In the genomic region with DNA sequence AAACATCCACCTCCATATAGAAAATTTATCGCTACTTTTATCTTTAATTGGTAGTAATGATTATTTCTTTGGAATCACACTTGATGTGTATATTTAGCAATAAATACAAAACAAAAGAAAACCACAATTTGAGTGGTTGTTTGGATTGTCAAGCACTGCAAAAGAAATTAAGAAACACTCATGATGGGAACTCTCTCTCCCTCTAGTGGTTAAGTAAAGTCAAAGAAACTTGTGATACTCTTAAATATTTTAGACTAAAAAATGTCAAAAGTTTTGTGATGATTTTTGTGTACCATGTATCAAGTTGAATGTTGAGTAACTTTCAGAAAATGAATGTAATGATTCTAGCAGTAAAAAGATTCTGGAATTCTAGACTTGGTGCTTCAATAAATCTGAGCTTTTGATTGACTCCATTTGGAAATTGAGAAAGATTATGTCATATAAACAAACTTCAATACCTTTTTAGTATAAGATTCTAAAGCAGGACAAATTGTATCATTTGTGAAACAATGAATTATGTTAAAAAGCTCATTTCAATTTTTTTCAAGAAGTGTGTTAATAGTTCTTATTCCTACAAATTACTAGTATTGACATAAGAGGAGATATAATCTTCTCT, we compare ENCODE assay signal across 1 cellular context.
TF ChIP-seq lines count a peak whose summit lies in the region.

No MANE protein-coding gene starts in this region.

TF ChIP-seq in IMR-90, 13 proteins besides CTCF, POLR2A, EP300 and RAD21:
- TF ChIP-seq SMC3 (IDR thresholded peaks at IDR 0.05; ENCODE audit: low read depth, low read length), result no peak; the same call in 1 of the 2 replicates
- TF ChIP-seq MAZ (IDR thresholded peaks at IDR 0.05; ENCODE audit: borderline replicate concordance, low read depth, low read length), result no peak
- no peak for TF ChIP-seq RFX5 (IDR thresholded peaks at IDR 0.05; ENCODE audit: low read depth, low read length)
- no peak for TF ChIP-seq NFE2L2 (IDR thresholded peaks at IDR 0.05; ENCODE audit: low read depth, low read length)
- TF ChIP-seq CHD1 (IDR thresholded peaks at IDR 0.05; ENCODE audit: low read depth, low read length), result no peak
- TF ChIP-seq, protein P1, sequence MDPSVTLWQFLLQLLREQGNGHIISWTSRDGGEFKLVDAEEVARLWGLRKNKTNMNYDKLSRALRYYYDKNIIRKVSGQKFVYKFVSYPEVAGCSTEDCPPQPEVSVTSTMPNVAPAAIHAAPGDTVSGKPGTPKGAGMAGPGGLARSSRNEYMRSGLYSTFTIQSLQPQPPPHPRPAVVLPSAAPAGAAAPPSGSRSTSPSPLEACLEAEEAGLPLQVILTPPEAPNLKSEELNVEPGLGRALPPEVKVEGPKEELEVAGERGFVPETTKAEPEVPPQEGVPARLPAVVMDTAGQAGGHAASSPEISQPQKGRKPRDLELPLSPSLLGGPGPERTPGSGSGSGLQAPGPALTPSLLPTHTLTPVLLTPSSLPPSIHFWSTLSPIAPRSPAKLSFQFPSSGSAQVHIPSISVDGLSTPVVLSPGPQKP (IDR thresholded peaks at IDR 0.05; ENCODE audit: borderline replicate concordance, low read depth, low read length), result no peak
- TF ChIP-seq CEBPB (IDR thresholded peaks at IDR 0.05; ENCODE audit: low read depth, low read length), result no peak
- no peak for TF ChIP-seq BHLHE40 (IDR thresholded peaks at IDR 0.05; ENCODE audit: low read depth, low read length)
- TF ChIP-seq RCOR1 (IDR thresholded peaks at IDR 0.05; ENCODE audit: insufficient replicate concordance, low read length), result no peak
- TF ChIP-seq FOS (IDR thresholded peaks at IDR 0.05; ENCODE audit: low read depth, low read length), result no peak
- no peak for TF ChIP-seq MAFK (IDR thresholded peaks at IDR 0.05; ENCODE audit: low read depth, low read length)
- TF ChIP-seq MXI1 (IDR thresholded peaks at IDR 0.05; ENCODE audit: borderline replicate concordance, low read depth, low read length), result no peak
